Comparison of ENCODE assay signal across 9 cellular contexts in the genomic region with DNA sequence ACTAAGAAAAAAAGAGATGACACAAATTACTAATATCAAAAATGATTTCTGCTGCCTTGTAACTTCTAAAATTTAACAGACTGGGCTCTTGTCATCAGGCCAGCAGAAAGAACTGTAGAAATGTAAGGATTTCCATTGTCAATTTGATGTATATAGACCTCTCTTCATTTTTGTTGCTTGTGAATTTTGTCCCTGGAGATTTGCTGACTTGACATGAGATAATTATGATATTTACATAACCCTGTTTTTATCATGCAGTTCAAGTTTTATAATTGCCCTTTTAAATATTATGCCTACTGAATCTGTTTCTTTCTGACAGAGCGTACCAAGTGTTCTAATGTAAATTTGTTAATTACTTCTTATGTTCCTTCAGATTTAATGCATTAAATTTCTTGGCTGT. TPM values are rescaled to one million over a fixed set of nuclear protein-coding genes. Genes with fewer than 3 reads are reported as not detected.
"Had no signal": no experiment of that assay in that cellular context is flagged by ENCODE, and none has a peak within 500 bp of the region (broad histone marks: within the 10 kb centered on the region; RNA-seq: fewer than 3 reads in every experiment).

No MANE protein-coding gene starts in this region.

- H3K9ac ChIP-seq: KMS-11 had no signal

- FAIRE-seq: HTR-8/SVneo had no signal

- H3K27ac ChIP-seq: HL-60, KMS-11 had no signal

- DNase-seq: Karpas-422, KBM-7, KG1 had no signal

- H3K4me2 ChIP-seq: KMS-11 had no signal

RNA-seq across cellular contexts. Expression of gene TMEM215, which starts 23.9 kb away (rescaled TPM):
- total RNA-seq: HT-29, HT1080 had no signal
- polyA plus RNA-seq: IgD-negative memory B cell had no signal
